Comparison of ENCODE assay signal across 25 cellular contexts in the genomic region with DNA sequence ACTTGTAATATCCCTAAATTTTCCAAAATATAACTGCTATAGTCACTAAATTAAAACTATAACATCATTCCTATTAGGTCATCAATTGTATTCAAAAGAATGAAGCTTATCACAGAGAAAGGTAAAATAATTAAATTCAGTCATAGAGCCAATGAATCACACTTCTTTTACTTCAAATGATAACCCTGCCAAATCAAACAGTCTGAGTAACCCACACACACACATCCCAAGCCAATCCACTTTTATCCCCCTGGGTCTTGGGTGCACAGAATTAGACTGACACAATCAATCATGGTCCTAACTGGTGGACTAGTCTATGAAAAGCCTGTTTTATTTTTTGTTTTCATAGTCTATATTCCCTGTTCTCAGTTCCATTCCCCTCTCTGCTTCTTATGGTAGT. TPM values are rescaled to one million over a fixed set of nuclear protein-coding genes. Genes with fewer than 3 reads are reported as not detected.
A peak's percentile ranks its signal among the peaks of the same experiment; 100 is the strongest.
DNase-seq lines count a peak whose midpoint lies in the region; TF ChIP-seq lines count a peak whose summit lies in the region.
"Had no signal": no experiment of that assay in that cellular context is flagged by ENCODE, and none has a peak within 500 bp of the region (broad histone marks: within the 10 kb centered on the region; RNA-seq: fewer than 3 reads in every experiment).

No MANE protein-coding gene starts in this region.

- H3K4me1 ChIP-seq in ovary (ENCODE audit: insufficient read depth) (no peaks in the 10 kb centered on the region), BE2C (no peaks in the 10 kb centered on the region)
- H3K4me1 ChIP-seq: BLaER1, Caco-2, Peyer's patch, SJSA1 had no signal

- no peak overlapping the region for H3K27ac ChIP-seq in ovary
- H3K27ac ChIP-seq: BLaER1, GM23248, Peyer's patch, SJSA1 had no signal

- TF ChIP-seq CTCF in astrocyte of the spinal cord (IDR thresholded peaks at IDR 0.05; ENCODE audit: low read depth, low read length): no peak
- no peak for TF ChIP-seq CTCF in ovary (IDR thresholded peaks at IDR 0.05)
- no peak for TF ChIP-seq CTCF in BE2C (IDR thresholded peaks at IDR 0.05; ENCODE audit: low read depth, low read length)

- in situ Hi-C loops in astrocyte of the spinal cord (cut with HindIII; ENCODE audit: low sequenced_read_pairs): no loop called here

- intact Hi-C loops in ovary (cut with DNase I): no loop called here

- TF ChIP-seq POLR2A in ovary (IDR thresholded peaks at IDR 0.05): no peak

- no peaks in the 10 kb centered on the region for H3K9me3 ChIP-seq in ovary
- H3K9me3 ChIP-seq in BE2C: no peaks in the 10 kb centered on the region
- H3K9me3 ChIP-seq: BLaER1, Caco-2, Peyer's patch, SJSA1 had no signal

- H3K27me3 ChIP-seq in ovary (no peaks in the 10 kb centered on the region), BE2C (no peaks in the 10 kb centered on the region)
- H3K27me3 ChIP-seq: BLaER1, Peyer's patch, SJSA1 had no signal

- DNase-seq in Daoy (ENCODE audit: low read depth) (peak; percentile 2), NCI-H69 (lab: John Stamatoyannopoulos, UW) (peak; percentile 7), astrocyte of the spinal cord (ENCODE audit: low read depth, low spot score) (peak; percentile 10), iris pigment epithelial cell (ENCODE audit: low read depth) (peak; percentile 8), ovary (no peak), HCEC 1CT (no peak), BE2C (no peak)
- DNase-seq: Caco-2; CD4-positive, alpha-beta T cell; DMS 273 treated with DMSO at 0.1 percent for 48 hours; DND-41; GM23248; H9; NCI-H1092 treated with DMSO at 0.1 percent for 48 hours; NCI-H1436 treated with DMSO at 0.1 percent for 48 hours; NCI-H1930; NCI-H226; NCI-H510A treated with DMSO at 0.1 percent for 48 hours; NCI-H774; Peyer's patch had no signal

- H3K36me3 ChIP-seq in ovary (no peaks in the 10 kb centered on the region), BE2C (no peaks in the 10 kb centered on the region)
- H3K36me3 ChIP-seq: BLaER1, Peyer's patch, SJSA1 had no signal

- H3K4me3 ChIP-seq in astrocyte of the spinal cord (ENCODE audit: low read depth, low read length): no peak overlapping the region
- H3K4me3 ChIP-seq in ovary: no peak overlapping the region
- no peak overlapping the region for H3K4me3 ChIP-seq in BE2C (ENCODE audit: low read depth, low read length)
- H3K4me3 ChIP-seq: BLaER1, GM23248, K562, Peyer's patch, SJSA1 had no signal

- no peak for TF ChIP-seq EP300 in ovary (IDR thresholded peaks at IDR 0.05)

RNA-seq across cellular contexts. Expression of gene CTNNA3, which starts 25.6 kb away (rescaled TPM):
- not detected in 2 replicates for total RNA-seq in Daoy (2014; rRNA removed; shearing (Covaris generic))
- 1 to 10 TPM; 2.0 to 9.7 (median 6.3) TPM for total RNA-seq in ovary
- polyA plus RNA-seq in ovary: 1 to 10 TPM; 1.9 to 4.0 TPM
- polyA plus RNA-seq in BE2C (2012; ENCODE audit: insufficient read depth, insufficient read length, low read depth): 0.05 TPM
- total RNA-seq: A673, G401, GM23248, K562 had no signal
- polyA plus RNA-seq: GM23248 had no signal

Comparison
In these comparisons a context has a peak if more than half of its experiments do, and no peak if none do; other contexts are left out.
1. DNase-seq: peak in Daoy (single experiment), NCI-H69 (single experiment), astrocyte of the spinal cord (single experiment) and iris pigment epithelial cell (single experiment); none in ovary (0 of 5), HCEC 1CT (single experiment) and BE2C (single experiment).